In the genomic region with DNA sequence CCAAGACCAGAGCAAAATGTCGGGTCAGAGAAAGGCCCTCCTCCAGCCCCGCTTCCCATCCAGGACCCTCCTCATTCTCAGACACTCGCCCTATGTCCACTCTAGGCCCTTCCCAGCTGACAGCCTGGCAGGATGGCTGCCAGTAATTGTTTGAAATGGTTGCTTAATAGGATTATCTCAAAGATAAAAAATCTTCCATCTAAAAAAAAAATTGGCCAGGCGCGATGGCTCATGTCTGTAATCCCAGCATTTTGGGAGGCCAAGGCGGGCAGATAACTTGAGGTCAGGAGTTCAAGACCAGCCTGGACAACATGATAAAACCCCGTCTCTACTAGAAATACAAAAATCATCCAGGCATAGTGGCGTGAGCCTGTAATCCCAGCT, we compare ENCODE assay signal across 2 cellular contexts.
A peak's percentile ranks its signal among the peaks of the same experiment; 100 is the strongest.
TF ChIP-seq lines count a peak whose summit lies in the region.

No MANE protein-coding gene starts in this region.

TF ChIP-seq in SK-N-SH, 30 proteins besides CTCF, POLR2A, EP300 and RAD21:
- TF ChIP-seq, protein P1, sequence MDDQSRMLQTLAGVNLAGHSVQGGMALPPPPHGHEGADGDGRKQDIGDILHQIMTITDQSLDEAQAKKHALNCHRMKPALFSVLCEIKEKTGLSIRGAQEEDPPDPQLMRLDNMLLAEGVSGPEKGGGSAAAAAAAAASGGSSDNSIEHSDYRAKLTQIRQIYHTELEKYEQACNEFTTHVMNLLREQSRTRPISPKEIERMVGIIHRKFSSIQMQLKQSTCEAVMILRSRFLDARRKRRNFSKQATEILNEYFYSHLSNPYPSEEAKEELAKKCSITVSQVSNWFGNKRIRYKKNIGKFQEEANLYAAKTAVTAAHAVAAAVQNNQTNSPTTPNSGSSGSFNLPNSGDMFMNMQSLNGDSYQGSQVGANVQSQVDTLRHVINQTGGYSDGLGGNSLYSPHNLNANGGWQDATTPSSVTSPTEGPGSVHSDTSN (IDR thresholded peaks at IDR 0.05): no peak
- TF ChIP-seq GATA2 (CRISPR knock-in tag; IDR thresholded peaks at IDR 0.05): peak; percentile 76

TF ChIP-seq in K562, 482 proteins besides CTCF, POLR2A, EP300 and RAD21 (continues in another document):
- TF ChIP-seq, protein P2, sequence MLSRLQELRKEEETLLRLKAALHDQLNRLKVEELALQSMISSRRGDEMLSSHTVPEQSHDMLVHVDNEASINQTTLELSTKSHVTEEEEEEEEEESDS (CRISPR knock-in tag; IDR thresholded peaks at IDR 0.05): no peak
- no peak for TF ChIP-seq HEY1 (CRISPR knock-in tag; IDR thresholded peaks at IDR 0.05; ENCODE audit: borderline replicate concordance)
- TF ChIP-seq, protein P3, sequence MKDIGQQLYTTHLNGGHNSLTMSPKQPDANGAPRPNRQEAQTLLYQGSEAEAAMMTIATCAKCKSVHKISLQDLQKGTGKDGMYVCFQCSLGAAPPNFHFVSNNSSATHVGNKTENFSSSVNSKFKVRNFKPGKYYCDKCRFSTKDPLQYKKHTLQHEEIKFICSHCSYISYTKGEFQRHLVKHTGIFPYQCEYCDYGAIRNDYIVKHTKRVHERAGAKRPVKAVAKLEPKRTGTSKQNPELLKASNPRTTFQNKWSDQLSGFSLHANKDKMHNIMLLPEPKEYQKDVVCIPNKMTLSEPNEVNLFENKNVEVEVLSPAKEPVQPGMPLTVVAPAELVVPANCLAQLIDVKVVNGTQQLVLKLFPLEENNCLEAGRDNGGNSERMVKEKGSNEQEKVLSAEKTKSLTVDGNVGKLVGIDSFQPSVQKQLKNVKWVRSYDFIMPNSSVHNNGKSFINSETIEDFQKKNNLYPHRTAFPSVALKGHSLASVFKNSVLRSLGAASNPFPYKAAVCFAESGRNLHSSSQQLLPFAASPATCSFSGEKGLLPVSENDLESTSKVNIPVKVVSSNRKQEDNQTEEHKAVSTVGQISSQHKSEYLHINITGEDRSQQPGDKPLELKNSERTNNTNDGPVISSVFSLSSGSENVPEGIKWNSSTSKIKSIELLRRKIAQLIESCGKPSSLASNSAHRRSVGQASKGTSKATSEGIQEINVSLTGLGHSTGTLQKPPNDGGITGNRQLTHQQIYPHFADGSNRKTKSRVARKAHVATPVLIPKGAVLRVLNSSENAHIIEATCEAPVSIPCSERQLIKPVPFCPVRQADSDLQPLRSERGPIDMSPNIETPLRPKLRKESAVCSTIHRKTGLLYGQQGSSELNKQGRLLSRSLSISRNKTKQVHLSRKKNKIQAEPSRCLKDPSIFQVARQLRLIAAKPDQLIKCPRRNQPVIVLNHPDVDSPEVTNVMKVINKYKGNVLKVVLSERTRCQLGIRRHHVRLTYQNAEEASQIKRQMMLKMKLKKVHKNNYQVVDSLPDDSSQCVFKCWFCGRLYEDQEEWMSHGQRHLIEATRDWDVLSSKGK (CRISPR knock-in tag; IDR thresholded peaks at IDR 0.05): no peak
- no peak for TF ChIP-seq ZSCAN32 (CRISPR knock-in tag; IDR thresholded peaks at IDR 0.05)
- TF ChIP-seq PTTG1 (tag; IDR thresholded peaks at IDR 0.05; ENCODE audit: low read depth): no peak
- no peak for TF ChIP-seq ZNF695 (CRISPR knock-in tag; IDR thresholded peaks at IDR 0.05)
- TF ChIP-seq, protein P4, sequence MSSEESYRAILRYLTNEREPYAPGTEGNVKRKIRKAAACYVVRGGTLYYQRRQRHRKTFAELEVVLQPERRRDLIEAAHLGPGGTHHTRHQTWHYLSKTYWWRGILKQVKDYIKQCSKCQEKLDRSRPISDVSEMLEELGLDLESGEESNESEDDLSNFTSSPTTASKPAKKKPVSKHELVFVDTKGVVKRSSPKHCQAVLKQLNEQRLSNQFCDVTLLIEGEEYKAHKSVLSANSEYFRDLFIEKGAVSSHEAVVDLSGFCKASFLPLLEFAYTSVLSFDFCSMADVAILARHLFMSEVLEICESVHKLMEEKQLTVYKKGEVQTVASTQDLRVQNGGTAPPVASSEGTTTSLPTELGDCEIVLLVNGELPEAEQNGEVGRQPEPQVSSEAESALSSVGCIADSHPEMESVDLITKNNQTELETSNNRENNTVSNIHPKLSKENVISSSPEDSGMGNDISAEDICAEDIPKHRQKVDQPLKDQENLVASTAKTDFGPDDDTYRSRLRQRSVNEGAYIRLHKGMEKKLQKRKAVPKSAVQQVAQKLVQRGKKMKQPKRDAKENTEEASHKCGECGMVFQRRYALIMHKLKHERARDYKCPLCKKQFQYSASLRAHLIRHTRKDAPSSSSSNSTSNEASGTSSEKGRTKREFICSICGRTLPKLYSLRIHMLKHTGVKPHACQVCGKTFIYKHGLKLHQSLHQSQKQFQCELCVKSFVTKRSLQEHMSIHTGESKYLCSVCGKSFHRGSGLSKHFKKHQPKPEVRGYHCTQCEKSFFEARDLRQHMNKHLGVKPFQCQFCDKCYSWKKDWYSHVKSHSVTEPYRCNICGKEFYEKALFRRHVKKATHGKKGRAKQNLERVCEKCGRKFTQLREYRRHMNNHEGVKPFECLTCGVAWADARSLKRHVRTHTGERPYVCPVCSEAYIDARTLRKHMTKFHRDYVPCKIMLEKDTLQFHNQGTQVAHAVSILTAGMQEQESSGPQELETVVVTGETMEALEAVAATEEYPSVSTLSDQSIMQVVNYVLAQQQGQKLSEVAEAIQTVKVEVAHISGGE (CRISPR knock-in tag; IDR thresholded peaks at IDR 0.05): peak in 1 of 3 experiments; percentile 20; a peak in 1 of 6 replicates
- peak; percentile 41; the same call in 1 of the 2 replicates for TF ChIP-seq DPF2 (IDR thresholded peaks at IDR 0.05)
- TF ChIP-seq TCF3 (CRISPR knock-in tag; IDR thresholded peaks at IDR 0.05): peak; percentile 38; the same call in 1 of the 2 replicates
- peak; percentile 66 for TF ChIP-seq CBFA2T2 (conservative IDR thresholded peaks at IDR 0.05)
- TF ChIP-seq MED1 (CRISPR knock-in tag; IDR thresholded peaks at IDR 0.05; ENCODE audit: borderline replicate concordance): no peak
- peak; percentile 40; the same call in 1 of the 2 replicates for TF ChIP-seq TAL1 (IDR thresholded peaks at IDR 0.05)
- no peak for TF ChIP-seq MEF2D (tag; conservative IDR thresholded peaks at IDR 0.05; ENCODE audit: low read depth)
- TF ChIP-seq PRMT5 (CRISPR knock-in tag; IDR thresholded peaks at IDR 0.05): no peak
- TF ChIP-seq, protein P5, sequence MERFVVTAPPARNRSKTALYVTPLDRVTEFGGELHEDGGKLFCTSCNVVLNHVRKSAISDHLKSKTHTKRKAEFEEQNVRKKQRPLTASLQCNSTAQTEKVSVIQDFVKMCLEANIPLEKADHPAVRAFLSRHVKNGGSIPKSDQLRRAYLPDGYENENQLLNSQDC (CRISPR knock-in tag; IDR thresholded peaks at IDR 0.05): no peak
- TF ChIP-seq EGR1 (conservative IDR thresholded peaks at IDR 0.05): no peak
- no peak for TF ChIP-seq PHF8 (IDR thresholded peaks at IDR 0.05; ENCODE audit: borderline replicate concordance, low read length)
- TF ChIP-seq CBX3 (IDR thresholded peaks at IDR 0.05; ENCODE audit: borderline replicate concordance in 1 of 2, low read length in 2 of 2): no peak
- no peak for TF ChIP-seq CEBPG (CRISPR knock-in tag; IDR thresholded peaks at IDR 0.05)
- TF ChIP-seq CEBPG (tag; conservative IDR thresholded peaks at IDR 0.05 in 1 of 2, IDR thresholded peaks at IDR 0.05 in 1 of 2): no peak
- TF ChIP-seq MTA3 (IDR thresholded peaks at IDR 0.05; ENCODE audit: borderline replicate concordance): no peak
- TF ChIP-seq BACH1 (tag; IDR thresholded peaks at IDR 0.05): no peak
- no peak for TF ChIP-seq CREB1 (IDR thresholded peaks at IDR 0.05)
- TF ChIP-seq CREB1 (CRISPR knock-in tag; IDR thresholded peaks at IDR 0.05): no peak
- TF ChIP-seq CHCHD3 (CRISPR knock-in tag; IDR thresholded peaks at IDR 0.05): no peak
- TF ChIP-seq RNF2 (IDR thresholded peaks at IDR 0.05): no peak
- TF ChIP-seq HDAC1 (IDR thresholded peaks at IDR 0.05): no peak
- TF ChIP-seq CBFA2T3 (IDR thresholded peaks at IDR 0.05): peak; percentile 83
- TF ChIP-seq SPI1 (IDR thresholded peaks at IDR 0.05; ENCODE audit: borderline replicate concordance, low read depth, low read length): no peak
- TF ChIP-seq JUN (IDR thresholded peaks at IDR 0.05; ENCODE audit: borderline replicate concordance, low read depth, low read length): no peak
- no peak for TF ChIP-seq JUN (CRISPR knock-in tag; IDR thresholded peaks at IDR 0.05; ENCODE audit: borderline replicate concordance)
- no peak for TF ChIP-seq TGIF2 (CRISPR knock-in tag; IDR thresholded peaks at IDR 0.05)
- no peak for TF ChIP-seq FIP1L1 (IDR thresholded peaks at IDR 0.05; ENCODE audit: low read depth, low read length, poor library complexity, severe bottlenecking)
- TF ChIP-seq ESRRB (CRISPR knock-in tag; IDR thresholded peaks at IDR 0.05; ENCODE audit: borderline replicate concordance): no peak
- TF ChIP-seq, protein P6, sequence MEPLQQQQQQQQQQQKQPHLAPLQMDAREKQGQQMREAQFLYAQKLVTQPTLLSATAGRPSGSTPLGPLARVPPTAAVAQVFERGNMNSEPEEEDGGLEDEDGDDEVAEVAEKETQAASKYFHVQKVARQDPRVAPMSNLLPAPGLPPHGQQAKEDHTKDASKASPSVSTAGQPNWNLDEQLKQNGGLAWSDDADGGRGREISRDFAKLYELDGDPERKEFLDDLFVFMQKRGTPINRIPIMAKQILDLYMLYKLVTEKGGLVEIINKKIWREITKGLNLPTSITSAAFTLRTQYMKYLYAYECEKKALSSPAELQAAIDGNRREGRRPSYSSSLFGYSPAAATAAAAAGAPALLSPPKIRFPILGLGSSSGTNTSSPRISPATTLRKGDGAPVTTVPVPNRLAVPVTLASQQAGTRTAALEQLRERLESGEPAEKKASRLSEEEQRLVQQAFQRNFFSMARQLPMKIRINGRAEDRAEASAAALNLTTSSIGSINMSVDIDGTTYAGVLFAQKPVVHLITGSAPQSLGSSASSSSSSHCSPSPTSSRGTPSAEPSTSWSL (CRISPR knock-in tag; IDR thresholded peaks at IDR 0.05; ENCODE audit: borderline replicate concordance): no peak
- no peak for TF ChIP-seq PURB (CRISPR knock-in tag; IDR thresholded peaks at IDR 0.05; ENCODE audit: low read depth)
- no peak for TF ChIP-seq TBP (optimal IDR thresholded peaks at IDR 0.05; ENCODE audit: low read depth, low read length)
- no peak for TF ChIP-seq ZC3H8 (IDR thresholded peaks at IDR 0.05)
- TF ChIP-seq, protein P7, sequence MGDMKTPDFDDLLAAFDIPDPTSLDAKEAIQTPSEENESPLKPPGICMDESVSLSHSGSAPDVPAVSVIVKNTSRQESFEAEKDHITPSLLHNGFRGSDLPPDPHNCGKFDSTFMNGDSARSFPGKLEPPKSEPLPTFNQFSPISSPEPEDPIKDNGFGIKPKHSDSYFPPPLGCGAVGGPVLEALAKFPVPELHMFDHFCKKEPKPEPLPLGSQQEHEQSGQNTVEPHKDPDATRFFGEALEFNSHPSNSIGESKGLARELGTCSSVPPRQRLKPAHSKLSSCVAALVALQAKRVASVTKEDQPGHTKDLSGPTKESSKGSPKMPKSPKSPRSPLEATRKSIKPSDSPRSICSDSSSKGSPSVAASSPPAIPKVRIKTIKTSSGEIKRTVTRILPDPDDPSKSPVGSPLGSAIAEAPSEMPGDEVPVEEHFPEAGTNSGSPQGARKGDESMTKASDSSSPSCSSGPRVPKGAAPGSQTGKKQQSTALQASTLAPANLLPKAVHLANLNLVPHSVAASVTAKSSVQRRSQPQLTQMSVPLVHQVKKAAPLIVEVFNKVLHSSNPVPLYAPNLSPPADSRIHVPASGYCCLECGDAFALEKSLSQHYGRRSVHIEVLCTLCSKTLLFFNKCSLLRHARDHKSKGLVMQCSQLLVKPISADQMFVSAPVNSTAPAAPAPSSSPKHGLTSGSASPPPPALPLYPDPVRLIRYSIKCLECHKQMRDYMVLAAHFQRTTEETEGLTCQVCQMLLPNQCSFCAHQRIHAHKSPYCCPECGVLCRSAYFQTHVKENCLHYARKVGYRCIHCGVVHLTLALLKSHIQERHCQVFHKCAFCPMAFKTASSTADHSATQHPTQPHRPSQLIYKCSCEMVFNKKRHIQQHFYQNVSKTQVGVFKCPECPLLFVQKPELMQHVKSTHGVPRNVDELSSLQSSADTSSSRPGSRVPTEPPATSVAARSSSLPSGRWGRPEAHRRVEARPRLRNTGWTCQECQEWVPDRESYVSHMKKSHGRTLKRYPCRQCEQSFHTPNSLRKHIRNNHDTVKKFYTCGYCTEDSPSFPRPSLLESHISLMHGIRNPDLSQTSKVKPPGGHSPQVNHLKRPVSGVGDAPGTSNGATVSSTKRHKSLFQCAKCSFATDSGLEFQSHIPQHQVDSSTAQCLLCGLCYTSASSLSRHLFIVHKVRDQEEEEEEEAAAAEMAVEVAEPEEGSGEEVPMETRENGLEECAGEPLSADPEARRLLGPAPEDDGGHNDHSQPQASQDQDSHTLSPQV (IDR thresholded peaks at IDR 0.05): no peak
- peak; percentile 57 to 59; a peak in 2 of 4 replicates for TF ChIP-seq KDM1A (IDR thresholded peaks at IDR 0.05)
- TF ChIP-seq KDM2B (CRISPR knock-in tag; IDR thresholded peaks at IDR 0.05): no peak
- no peak for TF ChIP-seq ZNF77 (CRISPR knock-in tag; IDR thresholded peaks at IDR 0.05)
- TF ChIP-seq JUND (IDR thresholded peaks at IDR 0.05; ENCODE audit: borderline replicate concordance, low read depth, low read length): no peak
- TF ChIP-seq JUND (tag; IDR thresholded peaks at IDR 0.05; ENCODE audit: borderline replicate concordance, low read depth, low read length): no peak
- TF ChIP-seq, protein P8, sequence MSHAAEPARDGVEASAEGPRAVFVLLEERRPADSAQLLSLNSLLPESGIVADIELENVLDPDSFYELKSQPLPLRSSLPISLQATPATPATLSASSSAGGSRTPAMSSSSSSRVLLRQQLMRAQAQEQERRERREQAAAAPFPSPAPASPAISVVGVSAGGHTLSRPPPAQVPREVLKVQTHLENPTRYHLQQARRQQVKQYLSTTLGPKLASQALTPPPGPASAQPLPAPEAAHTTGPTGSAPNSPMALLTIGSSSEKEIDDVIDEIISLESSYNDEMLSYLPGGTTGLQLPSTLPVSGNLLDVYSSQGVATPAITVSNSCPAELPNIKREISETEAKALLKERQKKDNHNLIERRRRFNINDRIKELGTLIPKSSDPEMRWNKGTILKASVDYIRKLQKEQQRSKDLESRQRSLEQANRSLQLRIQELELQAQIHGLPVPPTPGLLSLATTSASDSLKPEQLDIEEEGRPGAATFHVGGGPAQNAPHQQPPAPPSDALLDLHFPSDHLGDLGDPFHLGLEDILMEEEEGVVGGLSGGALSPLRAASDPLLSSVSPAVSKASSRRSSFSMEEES (CRISPR knock-in tag; IDR thresholded peaks at IDR 0.05): no peak
- no peak for TF ChIP-seq SNRNP70 (optimal IDR thresholded peaks at IDR 0.05; ENCODE audit: low read depth, low read length)
- no peak for TF ChIP-seq HIVEP1 (CRISPR knock-in tag; IDR thresholded peaks at IDR 0.05)
- no peak for TF ChIP-seq NRF1 (conservative IDR thresholded peaks at IDR 0.05 in 1 of 2, IDR thresholded peaks at IDR 0.05 in 1 of 2)
- no peak for TF ChIP-seq ZNF445 (CRISPR knock-in tag; IDR thresholded peaks at IDR 0.05; ENCODE audit: low read depth)
- no peak for TF ChIP-seq ZNF197 (CRISPR knock-in tag; IDR thresholded peaks at IDR 0.05; ENCODE audit: low read depth)
- TF ChIP-seq NFIC (IDR thresholded peaks at IDR 0.05): peak; percentile 30; the same call in 1 of the 2 replicates
- no peak for TF ChIP-seq ZNF584 (CRISPR knock-in tag; IDR thresholded peaks at IDR 0.05; ENCODE audit: low read depth)
